Comparison of ENCODE assay signal across 8 cellular contexts in the genomic region with DNA sequence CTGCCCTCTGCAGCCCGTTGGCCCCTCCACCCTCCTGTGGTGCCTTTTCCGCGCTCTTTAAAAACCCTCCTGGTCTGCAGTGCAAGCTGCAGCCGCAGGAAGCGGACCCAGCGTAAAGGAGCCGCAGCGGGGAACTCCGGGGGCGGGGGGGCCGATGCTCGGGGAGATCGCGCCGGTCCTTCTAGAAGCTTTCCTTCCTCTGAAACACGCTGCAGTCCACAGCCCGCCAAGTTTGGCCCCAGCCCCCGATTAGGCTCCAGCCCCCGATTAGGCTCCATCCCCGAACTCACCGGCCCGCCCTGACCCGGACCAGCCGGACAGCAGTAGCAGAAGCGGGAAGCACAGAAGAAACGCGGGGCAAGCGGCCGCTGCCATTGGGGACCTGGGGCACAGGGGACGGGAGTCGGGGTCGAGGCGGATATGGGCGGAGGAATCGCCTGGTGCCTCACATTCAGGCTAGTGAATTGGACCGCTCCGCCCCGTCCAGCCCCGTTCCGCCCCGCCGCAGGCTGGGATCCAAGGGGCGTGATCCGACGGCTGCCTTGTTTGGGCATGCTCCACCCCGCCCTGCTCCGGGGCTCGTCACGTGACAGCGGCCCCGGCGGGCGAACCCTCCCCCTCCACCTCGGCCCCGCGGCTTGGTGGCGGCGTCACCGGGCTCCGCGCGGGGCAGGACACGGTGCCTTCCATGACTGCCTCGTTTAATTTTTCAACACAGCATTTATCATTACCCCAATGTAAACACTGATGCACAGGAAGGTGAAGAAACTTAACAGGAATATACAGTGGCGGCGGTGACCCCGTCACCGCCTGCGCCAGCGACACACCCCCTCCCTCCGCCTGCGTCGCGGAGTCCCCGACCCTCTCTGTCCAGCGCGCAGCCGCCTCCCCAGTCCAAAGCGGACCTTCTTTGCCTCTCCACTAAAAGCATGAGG. TPM values are rescaled to one million over a fixed set of nuclear protein-coding genes. Genes with fewer than 3 reads are reported as not detected.
DNase-seq lines count a peak whose midpoint lies in the region; ATAC-seq lines count a peak whose summit lies in the region.

No MANE protein-coding gene starts in this region.

- no peak overlapping the region for H2BK15ac ChIP-seq in mesenchymal stem cell (ENCODE audit: low read depth, poor library complexity, severe bottlenecking)

- H3K9me3 Mint-ChIP-seq in CD4-positive, alpha-beta memory T cell, result peaks cover 0 to 2% (median 0%) of the 10 kb centered on the region in 8 donors
- no peaks in the 10 kb centered on the region for H3K9me3 Mint-ChIP-seq in effector memory CD8-positive, alpha-beta T cell

- H2BK120ac ChIP-seq in mesenchymal stem cell (ENCODE audit: low read depth, low read length), result no peak overlapping the region

- no peaks in the 10 kb centered on the region for H3K27me3 ChIP-seq in CD4-positive, alpha-beta memory T cell (ENCODE audit: insufficient read depth, low read length)
- H3K27me3 ChIP-seq in mesenchymal stem cell (ENCODE audit: control insufficient read depth in 1 of 2, insufficient read depth in 1 of 2, low read length in 2 of 2), result peaks cover 22 to 77% of the 10 kb centered on the region in 2 experiments

- peak overlapping the region; percentile 93 for H3K4me2 ChIP-seq in mesenchymal stem cell (ENCODE audit: low read length, poor library complexity, severe bottlenecking)

- peak overlapping the region; percentile 84 for H4K8ac ChIP-seq in mesenchymal stem cell (ENCODE audit: low read length)

- H3K23ac ChIP-seq in mesenchymal stem cell (ENCODE audit: low read length in 2 of 2), result no peak overlapping the region

- intact Hi-C loops in CD4-positive, alpha-beta memory T cell (cut with micrococcal nuclease), result loop anchor here (1.0 to 10.0 kb wide), 6 partner anchors 14 to 1380 kb away; partner anchors contain the start of genes PPIL4, ULBP1 and ULBP3

- peak overlapping the region; percentile 79 to 81 for H3K18ac ChIP-seq in mesenchymal stem cell (ENCODE audit: low read depth in 1 of 2, low read length in 2 of 2)

- H3K4me3 Mint-ChIP-seq in CD4-positive, alpha-beta memory T cell, result peak overlapping the region; percentile 92 to 98 (median 95)
- H3K4me3 Mint-ChIP-seq in effector memory CD8-positive, alpha-beta T cell, result peak overlapping the region; percentile 89 to 92

- peak overlapping the region in 1 of 2 experiments; percentile 55 for H3K4ac ChIP-seq in mesenchymal stem cell (ENCODE audit: low read depth in 1 of 2, low read length in 2 of 2)

- POLR2A ChIA-PET in CD4-positive, alpha-beta memory T cell (lab: Charles Lee; ENCODE audit: partially characterized antibody), result interaction anchor here (1.0 kb wide), 1 partner anchor 10 kb away, joined by 3 read pairs; no protein-coding TSS in a partner anchor

- WGBS in mesenchymal stem cell, result 1% methylated on average over 52 of the region's 79 CpGs

- H3K36me3 Mint-ChIP-seq in CD4-positive, alpha-beta memory T cell, result peaks cover 0 to 2% of the 10 kb centered on the region in 2 donors
- H3K36me3 Mint-ChIP-seq in effector memory CD8-positive, alpha-beta T cell (ENCODE audit: insufficient read depth), result peaks cover 16% of the 10 kb centered on the region

- H3K4me3 ChIP-seq in CD4-positive, alpha-beta memory T cell (ENCODE audit: low read length in 2 of 2), result peak overlapping the region; percentile 50 to 93
- peak overlapping the region; percentile 68 to 81 for H3K4me3 ChIP-seq in mesenchymal stem cell (ENCODE audit: insufficient read depth in 1 of 2, low read depth in 1 of 2, low read length in 2 of 2)

- H3K4me1 ChIP-seq in CD4-positive, alpha-beta memory T cell (ENCODE audit: insufficient read depth, low read length), result peaks cover 36% of the 10 kb centered on the region
- peaks cover 9% of the 10 kb centered on the region for H3K4me1 ChIP-seq in mesenchymal stem cell (ENCODE audit: control insufficient read depth, insufficient read depth, low read depth, low read length)

- H2BK12ac ChIP-seq in mesenchymal stem cell (ENCODE audit: low read length in 2 of 2), result no peak overlapping the region

- DNase-seq in CD4-positive, alpha-beta memory T cell, result peak; percentile 83 to 91 (median 85)
- DNase-seq in HS-27A (ENCODE audit: low read depth) (peak; percentile 77), mesenchymal stem cell (peak; percentile 89)
- DNase-seq in NK-92 treated with Interleukin-12 subunit alpha and Interleukin-12 subunit beta, amount 100 ng/mL, for 24 hours (lab: John Stamatoyannopoulos, UW), result peak; percentile 96
- DNase-seq in activated CD8-positive, alpha-beta memory T cell treated with anti-CD3 and anti-CD28 coated beads for 24 hours, result peak; percentile 93
- peak; percentile 82 to 88 (median 88) for DNase-seq in effector memory CD8-positive, alpha-beta T cell
- DNase-seq in stimulated activated CD4-positive, alpha-beta T cell treated with anti-CD3 and anti-CD28 coated beads, TNF-alpha, amount 100 ng/mL, for 48 hours (ENCODE audit: low read depth in 3 of 3), result peak; percentile 73 to 86 (median 74)

- peak overlapping the region; percentile 90 for H2AFZ ChIP-seq in mesenchymal stem cell (ENCODE audit: low read depth, low read length)

- no peak overlapping the region for H4K91ac ChIP-seq in mesenchymal stem cell (ENCODE audit: low read length)

- peak overlapping the region in 1 of 2 experiments; percentile 82 for H3K14ac ChIP-seq in mesenchymal stem cell (ENCODE audit: low read length in 2 of 2)

- H3K27ac Mint-ChIP-seq in CD4-positive, alpha-beta memory T cell, result peak overlapping the region; percentile 86 to 98 (median 96)
- peak overlapping the region; percentile 67 to 95 for H3K27ac Mint-ChIP-seq in effector memory CD8-positive, alpha-beta T cell

- CTCF ChIA-PET in CD4-positive, alpha-beta memory T cell (lab: Charles Lee; ENCODE audit: partially characterized antibody), result interaction anchor here (0.9 to 3.4 kb wide), 3 partner anchors 12 to 72 kb away, joined by 3 to 14 read pairs (median 3); no protein-coding TSS in a partner anchor

- H3K79me1 ChIP-seq in mesenchymal stem cell (replicated peaks; ENCODE audit: low read length, poor library complexity, severe bottlenecking), result no peaks in the 10 kb centered on the region

- H3K36me3 ChIP-seq in CD4-positive, alpha-beta memory T cell (ENCODE audit: insufficient read depth, low read length), result no peaks in the 10 kb centered on the region
- H3K36me3 ChIP-seq in mesenchymal stem cell (ENCODE audit: control insufficient read depth in 1 of 2, insufficient read depth in 2 of 2, low read depth in 1 of 2, low read length in 2 of 2), result no peaks in the 10 kb centered on the region

- H3K27ac ChIP-seq in CD4-positive, alpha-beta memory T cell (ENCODE audit: low read depth, low read length), result peak overlapping the region; percentile 73
- no peak overlapping the region for H3K27ac ChIP-seq in mesenchymal stem cell (ENCODE audit: low read length, poor library complexity, severe bottlenecking)

- ATAC-seq in GM19463 (IDR thresholded peaks at IDR 0.05; ENCODE audit: unreplicated experiment), result peak; percentile 67
- peak; percentile 70 for ATAC-seq in effector memory CD8-positive, alpha-beta T cell (replicated peaks)

- H3K9ac ChIP-seq in mesenchymal stem cell (ENCODE audit: low read length), result peak overlapping the region; percentile 66

- peaks cover 10 to 15% of the 10 kb centered on the region in 2 donors for H3K27me3 Mint-ChIP-seq in CD4-positive, alpha-beta memory T cell
- H3K27me3 Mint-ChIP-seq in effector memory CD8-positive, alpha-beta T cell, result peaks cover 15 to 47% of the 10 kb centered on the region in 2 donors

- no peak overlapping the region for H2BK5ac ChIP-seq in mesenchymal stem cell (ENCODE audit: low read depth, low read length, poor library complexity, severe bottlenecking)

- H2AK5ac ChIP-seq in mesenchymal stem cell (ENCODE audit: low read length, severe bottlenecking), result no peak overlapping the region

- no peaks in the 10 kb centered on the region for H3K9me3 ChIP-seq in CD4-positive, alpha-beta memory T cell (ENCODE audit: control insufficient read depth in 1 of 2, low read length in 2 of 2)
- H3K9me3 ChIP-seq in mesenchymal stem cell (ENCODE audit: control insufficient read depth, low read length), result no peaks in the 10 kb centered on the region

- peaks cover 15 to 52% (median 35%) of the 10 kb centered on the region in 4 donors for H3K4me1 Mint-ChIP-seq in CD4-positive, alpha-beta memory T cell
- H3K4me1 Mint-ChIP-seq in effector memory CD8-positive, alpha-beta T cell (ENCODE audit: low read depth in 2 of 2), result peaks cover 37% of the 10 kb centered on the region in 2 donors

RNA-seq across cellular contexts. Expression of gene RAET1L, which starts 20.3 kb away (rescaled TPM):
- not detected for total RNA-seq in CD4-positive, alpha-beta memory T cell
- not detected for polyA plus RNA-seq in CD4-positive, alpha-beta memory T cell
- polyA plus RNA-seq in mesenchymal stem cell (2013, experiment 1 of 2), result not detected
- polyA plus RNA-seq in mesenchymal stem cell (2013, experiment 2 of 2), result not detected

RNA-seq across cellular contexts. Expression of gene ULBP1, which starts 41.3 kb away (rescaled TPM):
- total RNA-seq in CD4-positive, alpha-beta memory T cell, result not detected
- polyA plus RNA-seq in CD4-positive, alpha-beta memory T cell, result not detected
- polyA plus RNA-seq in mesenchymal stem cell (2013, experiment 1 of 2), result 6.5 TPM
- polyA plus RNA-seq in mesenchymal stem cell (2013, experiment 2 of 2), result 6.7 TPM
